18 cellular contexts compared by ENCODE assay signal in the genomic region with DNA sequence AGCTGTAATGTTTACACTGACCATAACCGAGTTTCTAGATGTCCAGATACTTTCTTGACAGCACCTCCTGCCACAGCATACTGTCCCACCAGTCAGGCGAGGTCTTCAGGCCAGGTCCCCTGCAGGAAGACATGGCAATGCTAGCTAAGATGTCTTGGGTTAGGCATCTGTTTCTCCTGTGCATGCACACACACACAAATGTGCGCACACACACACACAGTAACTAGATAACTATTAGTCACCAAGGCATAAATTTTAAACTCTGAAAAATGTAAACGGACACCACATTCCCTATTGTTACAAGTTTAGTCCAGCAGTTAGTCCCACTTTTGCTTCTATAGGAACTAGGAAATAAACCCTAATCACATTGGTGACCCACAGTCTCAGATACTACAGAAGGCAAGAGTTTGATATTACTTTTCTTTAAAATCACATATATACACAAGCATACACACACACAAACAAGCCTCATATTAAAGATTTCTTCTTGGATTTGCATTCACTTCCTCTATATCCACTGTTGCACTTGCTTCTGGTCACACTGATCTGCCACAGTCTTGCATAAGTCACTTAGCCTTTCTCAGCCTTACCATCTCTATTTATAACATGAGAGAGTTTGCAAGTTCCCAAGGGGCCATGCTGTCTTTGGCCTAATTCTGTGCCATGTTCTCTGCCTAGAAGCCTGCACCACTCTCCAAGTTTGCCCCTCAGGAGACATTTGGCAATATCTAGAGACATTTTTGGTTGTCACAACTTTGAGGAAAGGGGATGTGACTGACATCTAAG. TPM values are rescaled to one million over a fixed set of nuclear protein-coding genes. Genes with fewer than 3 reads are reported as not detected.
A peak's percentile ranks its signal among the peaks of the same experiment; 100 is the strongest.
DNase-seq lines count a peak whose midpoint lies in the region; FAIRE-seq and TF ChIP-seq lines count a peak whose summit lies in the region.
"Had no signal": no experiment of that assay in that cellular context is flagged by ENCODE, and none has a peak within 500 bp of the region (broad histone marks: within the 10 kb centered on the region; RNA-seq: fewer than 3 reads in every experiment).

No MANE protein-coding gene starts in this region.

- peak; percentile 3 for DNase-seq in AG09319 (ENCODE audit: extremely low read depth, low read depth)
- peak; percentile 50 to 61 for DNase-seq in Kasumi-1 (lab: John Stamatoyannopoulos, UW)
- peak; percentile 81 for DNase-seq in SKM-1 (lab: John Stamatoyannopoulos, UW; ENCODE audit: unreplicated experiment)
- DNase-seq in fibroblast of the conjunctiva (ENCODE audit: low read depth), result peak; percentile 8
- no peak for DNase-seq in activated CD8-positive, alpha-beta memory T cell treated with anti-CD3 and anti-CD28 coated beads for 24 hours
- no peak for DNase-seq in frontal cortex (ENCODE audit: low spot score in 2 of 2)
- DNase-seq in NCI-H1105 (lab: John Stamatoyannopoulos, UW), result no peak
- no peak for DNase-seq in NCI-H1436 (lab: John Stamatoyannopoulos, UW)
- DNase-seq: activated CD4-positive, alpha-beta T cell treated with anti-CD3 and anti-CD28 coated beads, Interleukin-2, amount 10 ng/mL, durations not matched to agents 7 days and 5 days; activated T-cell treated with anti-CD3 and anti-CD28 coated beads, Interleukin-2, amount 50 U/mL, for 4 hours; gastrocnemius medialis; islet precursor cell; NCI-H226; Peyer's patch; posterior cingulate gyrus had no signal

- TF ChIP-seq CTCF in AG09319 (IDR thresholded peaks at IDR 0.05; ENCODE audit: low read depth, low read length), result no peak

- FAIRE-seq in frontal cortex (lab: Jason Lieb, UNC), result no peak

RNA-seq across cellular contexts. Expression of a gene that starts 32.2 kb away (rescaled TPM):
- not detected for total RNA-seq in frontal cortex
- total RNA-seq: gastrocnemius medialis, HT-29, mononuclear cell, Peyer's patch, temporal lobe had no signal

Comparison
In these comparisons a context has a peak if more than half of its experiments do, and no peak if none do; other contexts are left out.
1. DNase-seq: peak in AG09319 (single experiment), Kasumi-1 (2 of 2), SKM-1 (single experiment) and fibroblast of the conjunctiva (single experiment); none in activated CD8-positive, alpha-beta memory T cell treated with anti-CD3 and anti-CD28 coated beads for 24 hours (single experiment), frontal cortex (0 of 2), NCI-H1105 (single experiment) and NCI-H1436 (single experiment).